In the genomic region with DNA sequence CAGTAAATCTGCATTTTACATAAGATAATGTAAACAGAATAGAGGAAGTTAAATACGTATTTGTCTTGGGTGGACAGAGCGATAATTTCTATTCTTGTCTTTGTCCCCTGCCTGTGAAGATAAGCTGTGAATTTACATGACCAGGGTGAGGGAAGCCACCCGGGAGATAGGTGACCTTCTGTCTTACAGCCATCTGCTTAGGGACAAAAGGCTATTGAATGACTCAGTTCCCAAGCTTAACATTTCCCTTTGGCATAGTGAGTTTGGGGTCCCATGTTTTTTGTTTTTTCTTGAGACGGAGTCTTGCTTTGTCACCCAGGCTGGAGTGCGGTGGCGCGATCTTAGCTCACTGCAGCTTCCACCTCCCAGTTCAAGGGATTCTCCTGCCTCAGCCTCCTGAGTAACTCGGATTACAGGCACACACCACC, we compare ENCODE assay signal across 18 cellular contexts.
DNase-seq lines count a peak whose midpoint lies in the region; ATAC-seq and TF ChIP-seq lines count a peak whose summit lies in the region.
"Had no signal": no experiment of that assay in that cellular context is flagged by ENCODE, and none has a peak within 500 bp of the region (broad histone marks: within the 10 kb centered on the region; RNA-seq: fewer than 3 reads in every experiment).

No MANE protein-coding gene starts in this region.

- no peak overlapping the region for H3K9ac ChIP-seq in HUES48 (ENCODE audit: low read depth, low read length)
- H3K9ac ChIP-seq: BLaER1 treated with 17β-estradiol and CSF1 and Interleukin-3, amounts not matched to agents 10 nM and 100 nM had no signal

- H3K27me3 ChIP-seq in HUES48 (ENCODE audit: control insufficient read depth, insufficient read depth, low read length) (no peaks in the 10 kb centered on the region), WERI-Rb-1 (ENCODE audit: insufficient read depth, low read depth, severe bottlenecking) (no peaks in the 10 kb centered on the region)
- H3K27me3 ChIP-seq: BLaER1 treated with 17β-estradiol and CSF1 and Interleukin-3, amounts not matched to agents 10 nM and 100 nM had no signal

- H3K36me3 Mint-ChIP-seq in chondrocyte (ENCODE audit: low read depth): peaks cover 3% of the 10 kb centered on the region

- no peak overlapping the region for H3K27ac Mint-ChIP-seq in chondrocyte (ENCODE audit: unreplicated experiment)

- H3K4me3 ChIP-seq in HUES48 (ENCODE audit: low read depth, low read length): no peak overlapping the region
- no peak overlapping the region for H3K4me3 ChIP-seq in WERI-Rb-1 (ENCODE audit: low read depth, low read length)
- H3K4me3 ChIP-seq: A549; BLaER1 treated with 17β-estradiol and CSF1 and Interleukin-3, amounts not matched to agents 10 nM and 100 nM had no signal

- H3K9me3 ChIP-seq in HUES48 (ENCODE audit: control insufficient read depth, insufficient read depth, low read length) (no peaks in the 10 kb centered on the region), WERI-Rb-1 (ENCODE audit: severe bottlenecking) (no peaks in the 10 kb centered on the region)
- H3K9me3 ChIP-seq: A549; BLaER1 treated with 17β-estradiol and CSF1 and Interleukin-3, amounts not matched to agents 10 nM and 100 nM had no signal

- H3K9me3 Mint-ChIP-seq in chondrocyte (ENCODE audit: low read depth): no peaks in the 10 kb centered on the region
- H3K9me3 Mint-ChIP-seq: CD8-positive, alpha-beta memory T cell had no signal

- H3K4me1 Mint-ChIP-seq in chondrocyte (ENCODE audit: low read depth): peaks cover 13% of the 10 kb centered on the region

- DNase-seq in AG20443 (ENCODE audit: low spot score): peak; percentile 2
- DNase-seq in WERI-Rb-1: no peak
- DNase-seq in left ventricle myocardium superior: no peak
- DNase-seq in chondrocyte (ENCODE audit: low spot score): no peak
- DNase-seq in stimulated activated CD4-positive, alpha-beta T cell treated with anti-CD3 and anti-CD28 coated beads, Interleukin-4, amount 100 ng/mL, for 1 hour: no peak
- DNase-seq in GM19240 (ENCODE audit: insufficient read length, low spot score): no peak
- DNase-seq: CD8-positive, alpha-beta memory T cell; NCI-H1092 treated with DMSO at 0.1 percent for 48 hours; NCI-H2081; NCI-H2171 treated with DMSO at 0.1 percent for 48 hours; NCI-H446; NCI-H526 treated with DMSO at 0.1 percent for 48 hours; SIG-M5 had no signal

- TF ChIP-seq CTCF in WERI-Rb-1 (IDR thresholded peaks at IDR 0.05; ENCODE audit: low read depth, low read length) (no peak), chondrocyte (IDR thresholded peaks at IDR 0.05) (no peak)

- H3K4me1 ChIP-seq in HUES48 (ENCODE audit: control insufficient read depth, insufficient read depth, low read length): peaks cover 3% of the 10 kb centered on the region; the same call in 1 of the 2 replicates
- H3K4me1 ChIP-seq: A549 had no signal

- intact Hi-C loops in left ventricle myocardium superior (cut with micrococcal nuclease): no loop called here

- no peak overlapping the region for H3K4me3 Mint-ChIP-seq in chondrocyte (ENCODE audit: unreplicated experiment)
- H3K4me3 Mint-ChIP-seq: CD8-positive, alpha-beta memory T cell had no signal

- H3K27ac ChIP-seq in HUES48 (ENCODE audit: low read depth, low read length) (peak overlapping the region; percentile 59), WERI-Rb-1 (peak overlapping the region; percentile 63)
- H3K27ac ChIP-seq: A549; BLaER1 treated with 17β-estradiol and CSF1 and Interleukin-3, amounts not matched to agents 10 nM and 100 nM had no signal

- ATAC-seq in left ventricle myocardium superior (peak; percentile 67), HG03565 (IDR thresholded peaks at IDR 0.05; ENCODE audit: unreplicated experiment) (no peak)
- ATAC-seq: A549, SK-N-SH treated with all-trans-retinoic acid at 6 μM for 48 hours had no signal

- H3K27me3 Mint-ChIP-seq in chondrocyte (ENCODE audit: low read depth): no peaks in the 10 kb centered on the region
- H3K27me3 Mint-ChIP-seq: CD8-positive, alpha-beta memory T cell had no signal

- H3K36me3 ChIP-seq in HUES48 (ENCODE audit: control insufficient read depth, insufficient read depth, low read length) (peaks cover 16% of the 10 kb centered on the region), WERI-Rb-1 (peaks cover 17% of the 10 kb centered on the region)
